ENCODE assay signal across 11 cellular contexts in the genomic region with DNA sequence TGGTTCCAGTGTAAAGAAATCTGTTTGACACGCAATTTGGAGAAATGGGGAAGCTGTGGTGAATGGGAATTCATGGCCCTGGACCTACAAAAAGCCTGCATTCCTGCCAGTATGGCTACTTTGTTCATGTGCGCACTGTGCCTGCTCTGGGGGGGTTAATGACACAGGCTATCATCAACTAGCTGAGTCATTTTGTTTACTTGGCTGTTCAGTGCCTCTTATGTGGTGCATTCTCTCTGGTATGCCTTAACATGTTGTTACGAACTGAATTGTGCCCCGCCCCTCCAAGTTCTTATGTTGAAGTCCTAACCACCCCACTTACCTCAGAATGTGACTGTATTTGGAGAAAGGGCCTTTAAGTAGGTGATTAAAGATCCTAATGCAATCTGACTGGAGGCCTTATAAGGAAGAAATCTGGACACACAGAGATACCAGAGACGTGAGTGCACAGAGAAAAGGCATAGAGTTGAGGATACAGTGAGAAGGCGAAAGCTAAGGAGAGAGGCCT. TPM values are rescaled to one million over a fixed set of nuclear protein-coding genes. Genes with fewer than 3 reads are reported as not detected.
DNase-seq lines count a peak whose midpoint lies in the region; ATAC-seq, FAIRE-seq and TF ChIP-seq lines count a peak whose summit lies in the region.
"Had no signal": no experiment of that assay in that cellular context is flagged by ENCODE, and none has a peak within 500 bp of the region (broad histone marks: within the 10 kb centered on the region; RNA-seq: fewer than 3 reads in every experiment).

No MANE protein-coding gene starts in this region.

- FAIRE-seq in D721Med (lab: Jason Lieb, UNC) = no peak

- no peaks in the 10 kb centered on the region for H3K9me3 ChIP-seq in MG63
- no peaks in the 10 kb centered on the region for H3K9me3 ChIP-seq in right atrium auricular region
- H3K9me3 ChIP-seq: adrenal gland, prostate gland had no signal

- TF ChIP-seq CTCF in D721Med (IDR thresholded peaks at IDR 0.05; ENCODE audit: insufficient read depth, missing control alignments) = no peak
- no peak for TF ChIP-seq CTCF in right atrium auricular region (IDR thresholded peaks at IDR 0.05)

- H3K36me3 ChIP-seq in MG63 (no peaks in the 10 kb centered on the region), right atrium auricular region (no peaks in the 10 kb centered on the region)
- H3K36me3 ChIP-seq: adrenal gland, prostate gland had no signal

- H3K27ac ChIP-seq in right atrium auricular region = no peak overlapping the region
- H3K27ac ChIP-seq: adrenal gland, prostate gland had no signal

- H3K4me1 ChIP-seq in right atrium auricular region = no peaks in the 10 kb centered on the region
- H3K4me1 ChIP-seq: prostate gland had no signal

- H3K27me3 ChIP-seq in MG63 (no peaks in the 10 kb centered on the region), right atrium auricular region (no peaks in the 10 kb centered on the region)
- H3K27me3 ChIP-seq: adrenal gland had no signal

- ATAC-seq in left colon (peak; percentile 54), GM19452 (IDR thresholded peaks at IDR 0.05; ENCODE audit: unreplicated experiment) (no peak)

- intact Hi-C loops in left colon (cut with DNase I, micrococcal nuclease) = no loop called here

- no peak overlapping the region for H3K4me3 ChIP-seq in MG63
- no peak overlapping the region for H3K4me3 ChIP-seq in right atrium auricular region
- H3K4me3 ChIP-seq: adrenal gland, prostate gland had no signal

- DNase-seq in CD1c-positive myeloid dendritic cell (ENCODE audit: extremely low spot score) = peak; percentile 26
- peak; percentile 36 for DNase-seq in MG63
- peak; percentile 95 for DNase-seq in SW480 (ENCODE audit: low spot score)
- no peak for DNase-seq in left colon
- no peak for DNase-seq in D721Med (ENCODE audit: insufficient read length, low spot score)
- no peak for DNase-seq in right atrium auricular region (ENCODE audit: low spot score)
- no peak for DNase-seq in activated CD8-positive, alpha-beta memory T cell treated with anti-CD3 and anti-CD28 coated beads, Interleukin-2, amount 50 U/mL, for 4 hours
- DNase-seq: NCI-H1105 had no signal

RNA-seq across cellular contexts. Expression of a gene that starts 20.4 kb away (rescaled TPM):
- total RNA-seq in MG63 (2014; rRNA removed; shearing (Covaris generic); ENCODE audit: low replicate concordance) = 24.3 and 33.5 TPM in 2 replicates
- total RNA-seq in left colon (10 to 100 TPM; 34.3 to 43.3 TPM), right atrium auricular region (10 to 100 TPM; 39.4 to 46.4 TPM)

RNA-seq across cellular contexts. Expression of a gene that starts 31.9 kb away (rescaled TPM):
- 12.8 and 13.2 TPM in 2 replicates for total RNA-seq in MG63 (2014; rRNA removed; shearing (Covaris generic); ENCODE audit: low replicate concordance)
- total RNA-seq in left colon = 10 to 100 TPM; 36.9 to 40.8 TPM
- total RNA-seq in right atrium auricular region = 10 to 100 TPM; 20.4 to 20.6 TPM

Comparison
In these comparisons a context has a peak if more than half of its experiments do, and no peak if none do; other contexts are left out.
1. DNase-seq: peak in CD1c-positive myeloid dendritic cell (single experiment), MG63 (single experiment) and SW480 (single experiment); none in left colon (0 of 2), D721Med (single experiment), right atrium auricular region (single experiment) and activated CD8-positive, alpha-beta memory T cell treated with anti-CD3 and anti-CD28 coated beads, Interleukin-2, amount 50 U/mL, for 4 hours (single experiment).